Comparison of ENCODE assay signal across 1 cellular context in the genomic region with DNA sequence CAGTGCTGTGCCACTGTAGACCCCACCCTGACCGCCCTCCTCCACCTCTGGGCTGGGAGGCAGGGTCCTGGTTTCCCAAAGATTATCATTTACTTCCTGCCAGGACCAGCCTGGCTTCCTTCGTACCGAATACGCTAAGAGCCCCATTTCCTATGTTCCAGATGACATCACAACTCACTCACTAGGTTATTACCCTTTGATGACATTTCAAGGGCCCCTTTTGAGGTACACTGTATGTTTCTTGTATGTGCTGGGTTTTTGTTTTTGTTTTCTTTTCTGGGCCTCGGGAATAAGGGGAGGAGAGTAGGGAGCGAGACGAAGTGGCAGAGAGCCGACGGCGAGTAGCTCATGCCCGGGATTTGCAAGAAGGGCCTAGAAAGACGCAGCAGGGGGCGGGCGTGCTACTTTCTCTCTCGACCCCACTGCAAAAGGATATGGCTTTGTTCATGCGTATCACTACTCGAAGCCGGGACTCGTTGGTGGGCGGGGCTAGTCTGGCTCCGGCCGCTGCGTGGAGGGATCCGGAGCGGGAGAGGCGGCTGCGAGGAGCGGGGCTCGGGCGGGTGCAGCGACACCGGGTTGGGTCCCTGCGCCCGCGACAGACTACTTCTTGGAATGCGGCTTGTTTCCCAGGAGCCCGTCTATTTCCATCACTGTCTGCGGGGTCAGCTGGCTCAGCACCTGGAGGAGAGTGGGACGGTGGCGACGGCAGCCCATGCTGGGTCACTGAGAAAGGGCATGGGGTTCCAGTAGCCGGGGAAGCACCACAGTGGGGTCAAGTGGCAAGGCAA.
A peak's percentile ranks its signal among the peaks of the same experiment; 100 is the strongest.
TF ChIP-seq lines count a peak whose summit lies in the region.

No MANE protein-coding gene starts in this region.

TF ChIP-seq in endothelial cell of umbilical vein, 7 proteins besides CTCF, POLR2A, EP300 and RAD21:
- TF ChIP-seq FOS (IDR thresholded peaks at IDR 0.05; ENCODE audit: borderline replicate concordance, insufficient read depth, low read length): no peak
- TF ChIP-seq JUN (IDR thresholded peaks at IDR 0.05; ENCODE audit: borderline replicate concordance, insufficient read depth, insufficient read length, low read depth): no peak
- no peak for TF ChIP-seq MYC (IDR thresholded peaks at IDR 0.05; ENCODE audit: low read depth, low read length)
- peak; percentile 54 for TF ChIP-seq POLR2AphosphoS5 (IDR thresholded peaks at IDR 0.05; ENCODE audit: insufficient read depth, low read depth, low read length)
